32 cellular contexts compared by ENCODE assay signal in genomic region chr5:1926471-1927341, GRCh38. TPM values are rescaled to one million over a fixed set of nuclear protein-coding genes. Genes with fewer than 3 reads are reported as not detected.
"Had no signal": no experiment of that assay in that cellular context is flagged by ENCODE, and none has a peak within 500 bp of the region (broad histone marks: within the 10 kb centered on the region; RNA-seq: fewer than 3 reads in every experiment).

No MANE protein-coding gene starts in this region.

- H3K9me3 Mint-ChIP-seq: activated CD4-positive, alpha-beta T cell treated with anti-CD3 and anti-CD28 coated beads, Interleukin-2, amount 10 ng/mL, durations not matched to agents 7 days and 5 days; activated CD8-positive, alpha-beta T cell treated with anti-CD3 and anti-CD28 coated beads for 36 hours; activated T-cell treated with anti-CD3 and anti-CD28 coated beads, Interleukin-2, amount 50 U/mL, for 4 hours; activated T-helper 17 cell treated with anti-CD3 and anti-CD28 coated beads, Interleukin-2, amount 50 U/mL, for 72 hours; dendritic cell treated with granulocyte-macrophage colony-stimulating factor and Interleukin-4, amounts not matched to agents 40 ng/mL and 50 ng/mL, for 4 days; mesothelial cell of epicardium; naive B cell; nephron progenitor cell; WTC11 had no signal

- H3K4me3 ChIP-seq: esophagus muscularis mucosa, heart left ventricle, left lung, right atrium auricular region, smooth muscle cell, thoracic aorta had no signal

- H3K4me3 Mint-ChIP-seq: activated CD4-positive, alpha-beta T cell treated with anti-CD3 and anti-CD28 coated beads, Interleukin-2, amount 10 ng/mL, durations not matched to agents 7 days and 5 days; activated CD8-positive, alpha-beta T cell treated with anti-CD3 and anti-CD28 coated beads for 36 hours; activated T-cell treated with anti-CD3 and anti-CD28 coated beads, Interleukin-2, amount 50 U/mL, for 4 hours; activated T-helper 17 cell treated with anti-CD3 and anti-CD28 coated beads, Interleukin-2, amount 50 U/mL, for 72 hours; dendritic cell treated with granulocyte-macrophage colony-stimulating factor and Interleukin-4, amounts not matched to agents 40 ng/mL and 50 ng/mL, for 4 days; mesothelial cell of epicardium; naive B cell; nephron progenitor cell; WTC11 had no signal

- H3K4me1 Mint-ChIP-seq: activated CD4-positive, alpha-beta T cell treated with anti-CD3 and anti-CD28 coated beads, Interleukin-2, amount 10 ng/mL, durations not matched to agents 7 days and 5 days; activated T-helper 17 cell treated with anti-CD3 and anti-CD28 coated beads, Interleukin-2, amount 50 U/mL, for 72 hours; naive B cell; WTC11 had no signal

- H3K27me3 Mint-ChIP-seq: activated T-helper 17 cell treated with anti-CD3 and anti-CD28 coated beads, Interleukin-2, amount 50 U/mL, for 72 hours had no signal

- H3K27ac ChIP-seq: brain microvascular endothelial cell, esophagus muscularis mucosa, foreskin keratinocyte, heart left ventricle, left lung, parathyroid adenoma, right atrium auricular region, thoracic aorta had no signal

- H3K79me2 ChIP-seq: parathyroid adenoma had no signal

- H3K9me3 ChIP-seq: esophagus muscularis mucosa, heart left ventricle, left lung, right atrium auricular region, thoracic aorta had no signal

- H3K36me3 ChIP-seq: brain microvascular endothelial cell, esophagus muscularis mucosa, heart left ventricle, left lung, right atrium auricular region, thoracic aorta had no signal

- FAIRE-seq: astrocyte, urothelium cell line had no signal

- H3K36me3 Mint-ChIP-seq: mesothelial cell of epicardium, naive B cell, WTC11 had no signal

- DNase-seq: activated CD4-positive, alpha-beta T cell treated with anti-CD3 and anti-CD28 coated beads for 1 hour; activated CD4-positive, alpha-beta T cell treated with anti-CD3 and anti-CD28 coated beads, Interleukin-2, amount 10 ng/mL, durations not matched to agents 7 days and 5 days; activated CD8-positive, alpha-beta T cell treated with anti-CD3 and anti-CD28 coated beads for 36 hours; activated gamma-delta T cell treated with Interleukin-2 at 50 U/mL for 16 hours; activated naive CD4-positive, alpha-beta T cell treated with anti-CD3 and anti-CD28 coated beads, Interleukin-2, amount 50 U/mL, for 16 hours; activated T-cell treated with anti-CD3 and anti-CD28 coated beads, Interleukin-2, amount 50 U/mL, for 4 hours; amniotic stem cell; brain microvascular endothelial cell; caudate nucleus; foreskin keratinocyte; heart left ventricle; hypothalamus; naive B cell; nephron progenitor cell; stimulated activated CD4-positive, alpha-beta T cell treated with anti-CD3 and anti-CD28 coated beads, Interleukin-2, amount 100 ng/mL, for 24 hours; stimulated activated naive CD4-positive, alpha-beta T cell; T-helper 2 cell; trophoblast cell had no signal

- H3K27ac Mint-ChIP-seq: activated CD4-positive, alpha-beta T cell treated with anti-CD3 and anti-CD28 coated beads, Interleukin-2, amount 10 ng/mL, durations not matched to agents 7 days and 5 days; activated CD8-positive, alpha-beta T cell treated with anti-CD3 and anti-CD28 coated beads for 36 hours; activated T-helper 17 cell treated with anti-CD3 and anti-CD28 coated beads, Interleukin-2, amount 50 U/mL, for 72 hours; dendritic cell treated with granulocyte-macrophage colony-stimulating factor and Interleukin-4, amounts not matched to agents 40 ng/mL and 50 ng/mL, for 4 days; mesothelial cell of epicardium; naive B cell; nephron progenitor cell; WTC11 had no signal

- H3K4me1 ChIP-seq: foreskin keratinocyte, left lung had no signal

- H3K27me3 ChIP-seq: foreskin keratinocyte, right atrium auricular region had no signal

- H3K4me2 ChIP-seq: smooth muscle cell had no signal

- H3K9ac ChIP-seq: parathyroid adenoma had no signal

RNA-seq across cellular contexts. Expression of gene IRX4, which starts 44.0 kb away (rescaled TPM):
- total RNA-seq: activated CD4-positive, alpha-beta T cell treated with anti-CD3 and anti-CD28 coated beads, Interleukin-2, amount 10 ng/mL, durations not matched to agents 7 days and 5 days; activated CD8-positive, alpha-beta T cell treated with anti-CD3 and anti-CD28 coated beads for 36 hours; activated T-cell treated with anti-CD3 and anti-CD28 coated beads, Interleukin-2, amount 50 U/mL, for 4 hours; activated T-helper 17 cell treated with anti-CD3 and anti-CD28 coated beads, Interleukin-2, amount 50 U/mL, for 72 hours; esophagus muscularis mucosa; left lung; lung microvascular endothelial cell; mesothelial cell of epicardium; pulmonary artery endothelial cell; right atrium auricular region; thoracic aorta had no signal
